In genomic region chr4:73593631-73594241, GRCh38 we compare ENCODE assay signal across 9 cellular contexts. TPM values are rescaled to one million over a fixed set of nuclear protein-coding genes. Genes with fewer than 3 reads are reported as not detected.
DNase-seq lines count a peak whose midpoint lies in the region; ATAC-seq, FAIRE-seq and TF ChIP-seq lines count a peak whose summit lies in the region.
"Had no signal": no experiment of that assay in that cellular context is flagged by ENCODE, and none has a peak within 500 bp of the region (broad histone marks: within the 10 kb centered on the region; RNA-seq: fewer than 3 reads in every experiment).

No MANE protein-coding gene starts in this region.

- H2AFZ ChIP-seq in neural progenitor cell (replicated peaks), result no peak overlapping the region

- peak; percentile 59 for TF ChIP-seq CTCF in cardiac fibroblast (IDR thresholded peaks at IDR 0.05; ENCODE audit: low read depth, low read length)
- TF ChIP-seq CTCF in neural progenitor cell (IDR thresholded peaks at IDR 0.05), result peak; percentile 64

- peaks cover 7% of the 10 kb centered on the region for H3K4me1 Mint-ChIP-seq in neural progenitor cell
- H3K4me1 Mint-ChIP-seq: activated naive CD4-positive, alpha-beta T cell treated with anti-CD3 and anti-CD28 coated beads, Interleukin-2, amount 50 U/mL, for 24 hours had no signal

- H3K36me3 Mint-ChIP-seq in neural progenitor cell, result no peaks in the 10 kb centered on the region
- H3K36me3 Mint-ChIP-seq: activated naive CD4-positive, alpha-beta T cell treated with anti-CD3 and anti-CD28 coated beads, Interleukin-2, amount 50 U/mL, for 24 hours had no signal

- peaks cover 17% of the 10 kb centered on the region for H3K4me1 ChIP-seq in neural progenitor cell

- peak; percentile 86 for FAIRE-seq in G401.6 (lab: Jason Lieb, UNC)

- H3K9ac ChIP-seq in neural progenitor cell, result no peak overlapping the region

- peak; percentile 11 for DNase-seq in MV-4-11 (lab: John Stamatoyannopoulos, UW)
- peak; percentile 62 to 72 for DNase-seq in cardiac fibroblast (ENCODE audit: low read depth in 2 of 2)
- peak; percentile 27 for DNase-seq in neural progenitor cell (ENCODE audit: low spot score)
- no peak for DNase-seq in hepatic stellate cell (ENCODE audit: low spot score)
- DNase-seq in T-helper 1 cell, result no peak

- H4K20me1 ChIP-seq in neural progenitor cell (ENCODE audit: low read depth), result no peaks in the 10 kb centered on the region

- H3K79me2 ChIP-seq in neural progenitor cell (ENCODE audit: low read depth), result no peaks in the 10 kb centered on the region

- H3K27me3 Mint-ChIP-seq in neural progenitor cell (ENCODE audit: insufficient read depth, low read depth), result no peaks in the 10 kb centered on the region
- H3K27me3 Mint-ChIP-seq: activated naive CD4-positive, alpha-beta T cell treated with anti-CD3 and anti-CD28 coated beads, Interleukin-2, amount 50 U/mL, for 24 hours had no signal

- no peaks in the 10 kb centered on the region for H3K27me3 ChIP-seq in neural progenitor cell

- H3K36me3 ChIP-seq in neural progenitor cell, result no peaks in the 10 kb centered on the region

- H3K4me3 Mint-ChIP-seq in neural progenitor cell, result no peak overlapping the region
- H3K4me3 Mint-ChIP-seq: activated naive CD4-positive, alpha-beta T cell treated with anti-CD3 and anti-CD28 coated beads, Interleukin-2, amount 50 U/mL, for 24 hours had no signal

- no peaks in the 10 kb centered on the region for H3K9me3 ChIP-seq in neural progenitor cell (ENCODE audit: low read depth)

- no peak overlapping the region for H3K4me3 ChIP-seq in cardiac fibroblast (replicated peaks in 1 of 2; ENCODE audit: low read depth in 2 of 2, low read length in 2 of 2)
- no peak overlapping the region for H3K4me3 ChIP-seq in neural progenitor cell

- H3K27ac ChIP-seq in neural progenitor cell, result no peak overlapping the region

- H3K4me2 ChIP-seq in neural progenitor cell, result no peak overlapping the region

- H3F3A ChIP-seq in neural progenitor cell (ENCODE audit: low read depth), result peaks cover 8% of the 10 kb centered on the region

- H3K27ac Mint-ChIP-seq in neural progenitor cell, result no peak overlapping the region
- H3K27ac Mint-ChIP-seq: activated naive CD4-positive, alpha-beta T cell treated with anti-CD3 and anti-CD28 coated beads, Interleukin-2, amount 50 U/mL, for 24 hours had no signal

- ATAC-seq in HG03432 (IDR thresholded peaks at IDR 0.05; ENCODE audit: unreplicated experiment) (no peak), GM19397 (IDR thresholded peaks at IDR 0.05; ENCODE audit: unreplicated experiment) (no peak)

- H3K9me3 Mint-ChIP-seq in neural progenitor cell, result no peaks in the 10 kb centered on the region
- H3K9me3 Mint-ChIP-seq: activated naive CD4-positive, alpha-beta T cell treated with anti-CD3 and anti-CD28 coated beads, Interleukin-2, amount 50 U/mL, for 24 hours had no signal

RNA-seq across cellular contexts. Expression of gene RASSF6, which starts 26.5 kb away (rescaled TPM):
- not detected in 2 replicates for total RNA-seq in neural progenitor cell (ENCODE audit: low replicate concordance)

Comparison
In these comparisons a context has a peak if more than half of its experiments do, and no peak if none do; other contexts are left out.
1. DNase-seq: peak in MV-4-11 (single experiment), cardiac fibroblast (2 of 2) and neural progenitor cell (single experiment); none in hepatic stellate cell (single experiment) and T-helper 1 cell (0 of 5).